ENCODE assay signal across 1 cellular context in genomic region chr16:11542069-11542775, GRCh38.
TF ChIP-seq lines count a peak whose summit lies in the region.

No MANE protein-coding gene starts in this region.

TF ChIP-seq in HEK293, 187 proteins besides CTCF, POLR2A, EP300 and RAD21 (continued from another document):
- TF ChIP-seq ZNF518A (tag by site-specific recombination; conservative IDR thresholded peaks at IDR 0.05; ENCODE audit: low read depth): no peak
- TF ChIP-seq ZSCAN23 (tag by site-specific recombination; IDR thresholded peaks at IDR 0.05): no peak
- TF ChIP-seq, protein P1, sequence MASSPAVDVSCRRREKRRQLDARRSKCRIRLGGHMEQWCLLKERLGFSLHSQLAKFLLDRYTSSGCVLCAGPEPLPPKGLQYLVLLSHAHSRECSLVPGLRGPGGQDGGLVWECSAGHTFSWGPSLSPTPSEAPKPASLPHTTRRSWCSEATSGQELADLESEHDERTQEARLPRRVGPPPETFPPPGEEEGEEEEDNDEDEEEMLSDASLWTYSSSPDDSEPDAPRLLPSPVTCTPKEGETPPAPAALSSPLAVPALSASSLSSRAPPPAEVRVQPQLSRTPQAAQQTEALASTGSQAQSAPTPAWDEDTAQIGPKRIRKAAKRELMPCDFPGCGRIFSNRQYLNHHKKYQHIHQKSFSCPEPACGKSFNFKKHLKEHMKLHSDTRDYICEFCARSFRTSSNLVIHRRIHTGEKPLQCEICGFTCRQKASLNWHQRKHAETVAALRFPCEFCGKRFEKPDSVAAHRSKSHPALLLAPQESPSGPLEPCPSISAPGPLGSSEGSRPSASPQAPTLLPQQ (tag by site-specific recombination; IDR thresholded peaks at IDR 0.05): no peak
